ENCODE assay signal across 27 cellular contexts in genomic region chr3:23368731-23369130, GRCh38.
"Had no signal": no experiment of that assay in that cellular context is flagged by ENCODE, and none has a peak within 500 bp of the region (broad histone marks: within the 10 kb centered on the region; RNA-seq: fewer than 3 reads in every experiment).

No MANE protein-coding gene starts in this region.

- H3K9me3 ChIP-seq: Peyer's patch had no signal

- FAIRE-seq: astrocyte had no signal

- H3K4me1 ChIP-seq: Peyer's patch had no signal

- DNase-seq: activated CD4-positive, alpha-beta T cell treated with anti-CD3 and anti-CD28 coated beads, Interleukin-2, amount 10 ng/mL, durations not matched to agents 24 days and 14 days; activated CD4-positive, alpha-beta T cell treated with anti-CD3 and anti-CD28 coated beads, Interleukin-2, amount 50 U/mL, for 48 hours; activated CD4-positive, CD25-positive, alpha-beta regulatory T cell treated with anti-CD3 and anti-CD28 coated beads, Interleukin-2, amount 50 U/mL, for 72 hours; activated CD8-positive, alpha-beta memory T cell treated with anti-CD3 and anti-CD28 coated beads, Interleukin-2, amount 10 ng/mL, durations not matched to agents 7 days and 5 days; activated effector memory CD4-positive, alpha-beta T cell treated with Interleukin-2 at 50 U/mL for 16 hours; activated naive CD4-positive, alpha-beta T cell; activated T-cell treated with anti-CD3 and anti-CD28 coated beads, Interleukin-2, amount 50 U/mL, for 24 hours; amygdala; brain microvascular endothelial cell; Kasumi-1; NCI-H1105 treated with DMSO at 0.1 percent for 48 hours; NCI-H1436 treated with DMSO at 0.1 percent for 48 hours; NCI-H187; NCI-H2081; NCI-H510A treated with DMSO at 0.1 percent for 48 hours; NCI-H69; NK-92 treated with Interleukin-12 subunit alpha and Interleukin-12 subunit beta, amount 100 ng/mL, for 24 hours; OCI-M1; Peyer's patch; Right ventricle myocardium superior; SJCRH30; T-helper 17 cell; T-helper 9 cell had no signal

- H3K36me3 ChIP-seq: brain microvascular endothelial cell, cardiac muscle cell, Peyer's patch, SJCRH30 had no signal

- H3K4me3 ChIP-seq: cardiac muscle cell, Peyer's patch, SJCRH30 had no signal

- H3K27ac ChIP-seq: brain microvascular endothelial cell, cardiac muscle cell, Peyer's patch, RWPE1, SJCRH30 had no signal

- H3K27me3 ChIP-seq: brain microvascular endothelial cell, cardiac muscle cell, Peyer's patch, SJCRH30 had no signal

- ATAC-seq: activated CD8-positive, alpha-beta memory T cell treated with anti-CD3 and anti-CD28 coated beads, Interleukin-2, amount 10 ng/mL, durations not matched to agents 7 days and 5 days; T-helper 17 cell; WTC11 had no signal
